ENCODE assay signal across 8 cellular contexts in the genomic region with DNA sequence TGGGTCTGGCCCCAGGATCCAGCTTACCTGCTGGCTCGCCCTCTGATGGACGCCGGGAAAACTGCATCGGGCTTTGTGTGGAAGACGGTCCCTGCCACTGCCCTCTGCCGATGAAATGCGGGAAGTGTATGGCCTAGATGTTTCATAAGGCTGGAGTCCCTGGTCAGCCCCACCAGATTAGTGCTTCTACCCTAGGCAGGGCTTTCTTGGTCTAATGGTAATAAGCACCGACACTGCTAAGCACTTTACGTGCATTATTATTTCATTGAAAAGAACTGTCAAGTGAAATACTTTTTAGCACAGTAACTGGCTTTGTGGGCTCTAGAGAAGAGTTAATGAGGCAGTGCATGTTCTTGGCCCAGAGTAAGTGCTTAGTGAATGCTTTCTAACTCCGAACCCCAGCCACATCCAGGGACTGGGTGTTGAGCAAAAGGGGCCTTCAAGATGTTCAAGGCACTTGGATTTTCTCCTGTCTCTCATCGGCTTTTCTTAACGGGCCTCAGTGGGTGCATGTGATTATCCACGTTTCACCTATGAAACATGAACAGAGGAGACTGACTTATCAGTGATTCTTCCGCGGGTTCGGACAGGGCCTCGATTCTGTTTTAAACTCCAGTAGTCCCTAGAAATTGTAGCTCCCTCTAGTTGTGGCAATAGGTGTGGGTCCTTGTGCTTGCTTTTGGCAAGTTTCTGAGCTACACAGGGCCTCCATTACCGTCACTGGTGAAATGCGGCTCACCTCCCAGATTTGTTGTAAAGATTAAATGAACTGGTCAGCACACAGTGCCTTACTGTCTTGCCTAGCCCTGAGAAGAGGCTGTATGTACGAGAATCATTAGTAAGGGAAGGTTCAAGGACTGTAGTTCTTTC. TPM values are rescaled to one million over a fixed set of nuclear protein-coding genes. Genes with fewer than 3 reads are reported as not detected.
DNase-seq lines count a peak whose midpoint lies in the region; ATAC-seq and TF ChIP-seq lines count a peak whose summit lies in the region.

No MANE protein-coding gene starts in this region.

- H3K4me1 ChIP-seq in SJCRH30 (peaks cover 18% of the 10 kb centered on the region), foreskin keratinocyte (peaks cover 16% of the 10 kb centered on the region)

- H3K9me3 ChIP-seq in SJCRH30 (replicated peaks): no peaks in the 10 kb centered on the region

- TF ChIP-seq CTCF in foreskin keratinocyte (conservative IDR thresholded peaks at IDR 0.05): peak; percentile 100

- H3K27ac ChIP-seq in SJCRH30 (no peak overlapping the region), foreskin keratinocyte (no peak overlapping the region)

- ATAC-seq in foreskin keratinocyte: peak; percentile 56

- H3K27me3 ChIP-seq in SJCRH30 (no peaks in the 10 kb centered on the region), foreskin keratinocyte (no peaks in the 10 kb centered on the region)

- DNase-seq in DMS79 treated with DMSO at 0.1 percent for 48 hours (lab: John Stamatoyannopoulos, UW): peak; percentile 86
- DNase-seq in GOT3 (lab: John Stamatoyannopoulos, UW): peak; percentile 73
- peak; percentile 94 for DNase-seq in NAMALWA (ENCODE audit: low spot score)
- peak; percentile 95 to 98 for DNase-seq in SJCRH30
- DNase-seq in activated gamma-delta T cell treated with Interleukin-2 at 50 U/mL for 16 hours: peak; percentile 88
- DNase-seq in foreskin keratinocyte: peak in 1 of 2 donors; percentile 70
- DNase-seq in non-pigmented ciliary epithelial cell (ENCODE audit: low read depth): peak; percentile 67
- peak; percentile 96 for DNase-seq in superior temporal gyrus (ENCODE audit: extremely low spot score)

- peaks cover 58% of the 10 kb centered on the region for H3K36me3 ChIP-seq in SJCRH30

- no peak overlapping the region for H3K4me3 ChIP-seq in SJCRH30

RNA-seq across cellular contexts. Expression of a gene that starts 6.6 kb away (rescaled TPM):
- total RNA-seq in SJCRH30 (2014; rRNA removed; shearing (Covaris generic)): 118 and 123 TPM in 2 replicates
- 77.9 and 82.6 TPM in 2 replicates for total RNA-seq in foreskin keratinocyte
- 74.6 and 77.3 TPM in 2 replicates for polyA plus RNA-seq in foreskin keratinocyte

RNA-seq across cellular contexts. Expression of a gene that starts 21.8 kb away (rescaled TPM):
- 1.7 and 2.6 TPM in 2 replicates for total RNA-seq in SJCRH30 (2014; rRNA removed; shearing (Covaris generic))
- total RNA-seq in foreskin keratinocyte: 3.4 and 3.6 TPM in 2 replicates
- 2.0 and 2.1 TPM in 2 replicates for polyA plus RNA-seq in foreskin keratinocyte

RNA-seq across cellular contexts. Expression of a gene that starts 24.4 kb away (rescaled TPM):
- 7.5 and 10.0 TPM in 2 replicates for total RNA-seq in SJCRH30 (2014; rRNA removed; shearing (Covaris generic))
- total RNA-seq in foreskin keratinocyte: 11.2 and 17.1 TPM in 2 replicates
- polyA plus RNA-seq in foreskin keratinocyte: 17.7 and 19.4 TPM in 2 replicates

RNA-seq across cellular contexts. Expression of a gene that starts 30.6 kb away (rescaled TPM):
- 1,716 and 1,788 TPM in 2 replicates for total RNA-seq in SJCRH30 (2014; rRNA removed; shearing (Covaris generic))
- 1,328 and 1,341 TPM in 2 replicates for total RNA-seq in foreskin keratinocyte
- polyA plus RNA-seq in foreskin keratinocyte: 1,847 and 1,895 TPM in 2 replicates

RNA-seq across cellular contexts. Expression of a gene that starts 32.7 kb away (rescaled TPM):
- 191 and 201 TPM in 2 replicates for total RNA-seq in SJCRH30 (2014; rRNA removed; shearing (Covaris generic))
- 160 and 161 TPM in 2 replicates for total RNA-seq in foreskin keratinocyte
- 160 and 161 TPM in 2 replicates for polyA plus RNA-seq in foreskin keratinocyte
